Comparison of ENCODE assay signal across 33 cellular contexts in genomic region chr22:26304730-26305129, GRCh38.
"Had no signal": no experiment of that assay in that cellular context is flagged by ENCODE, and none has a peak within 500 bp of the region (broad histone marks: within the 10 kb centered on the region; RNA-seq: fewer than 3 reads in every experiment).

No MANE protein-coding gene starts in this region.

- H3K4me1 ChIP-seq: adrenal gland, body of pancreas, breast epithelium had no signal

- H3K4me3 ChIP-seq: adrenal gland, body of pancreas, breast epithelium had no signal

- ATAC-seq: activated CD8-positive, alpha-beta T cell treated with anti-CD3 and anti-CD28 coated beads for 36 hours; activated naive CD4-positive, alpha-beta T cell treated with anti-CD3 and anti-CD28 coated beads, Interleukin-2, amount 50 U/mL, for 72 hours; activated T-cell treated with anti-CD3 and anti-CD28 coated beads, Interleukin-2, amount 50 U/mL, for 4 hours; activated T-cell treated with anti-CD3 and anti-CD28 coated beads, Interleukin-2, amount 50 U/mL, for 72 hours; activated T-helper 17 cell treated with anti-CD3 and anti-CD28 coated beads, Interleukin-2, amount 50 U/mL, for 72 hours; body of pancreas had no signal

- H3K9me3 ChIP-seq: adrenal gland, body of pancreas, breast epithelium had no signal

- H3K27me3 ChIP-seq: body of pancreas, brain microvascular endothelial cell had no signal

- H3K36me3 ChIP-seq: adrenal gland, brain microvascular endothelial cell, breast epithelium had no signal

- FAIRE-seq: astrocyte, TTC549 had no signal

- DNase-seq: activated B cell treated with CpG ODN at 0.5 μM for 24 hours; activated CD4-positive, alpha-beta memory T cell treated with anti-CD3 and anti-CD28 coated beads for 36 hours; activated CD4-positive, alpha-beta T cell treated with anti-CD3 and anti-CD28 coated beads for 4 hours; activated CD4-positive, alpha-beta T cell treated with anti-CD3 and anti-CD28 coated beads, Interleukin-2, amount 10 ng/mL, durations not matched to agents 24 days and 14 days; activated CD4-positive, alpha-beta T cell treated with anti-CD3 and anti-CD28 coated beads, Interleukin-2, amount 50 U/mL, for 1 hour; activated CD4-positive, alpha-beta T cell treated with anti-CD3 and anti-CD28 coated beads, Interleukin-2, amount 50 U/mL, for 4 hours; activated CD4-positive, CD25-positive, alpha-beta regulatory T cell treated with anti-CD3 and anti-CD28 coated beads, Interleukin-2, amount 50 U/mL, for 72 hours; activated CD8-positive, alpha-beta memory T cell treated with anti-CD3 and anti-CD28 coated beads, Interleukin-2, amount 50 U/mL, for 4 hours; activated CD8-positive, alpha-beta T cell treated with anti-CD3 and anti-CD28 coated beads for 36 hours; activated effector memory CD4-positive, alpha-beta T cell treated with anti-CD3 and anti-CD28 coated beads, Interleukin-2, amount 50 U/mL, for 16 hours; activated gamma-delta T cell treated with Interleukin-2 at 50 U/mL for 16 hours; activated naive CD4-positive, alpha-beta T cell; activated naive CD4-positive, alpha-beta T cell treated with anti-CD3 and anti-CD28 coated beads for 36 hours; activated naive CD4-positive, alpha-beta T cell treated with anti-CD3 and anti-CD28 coated beads, Interleukin-2, amount 50 U/mL, for 16 hours; activated naive CD8-positive, alpha-beta T cell treated with anti-CD3 and anti-CD28 coated beads for 36 hours; activated T-cell treated with anti-CD3 and anti-CD28 coated beads for 4 hours; activated T-cell treated with anti-CD3 and anti-CD28 coated beads, Interleukin-2, amount 50 U/mL, for 1 hour; activated T-cell treated with anti-CD3 and anti-CD28 coated beads, Interleukin-2, amount 50 U/mL, for 4 hours; activated T-cell treated with anti-CD3 and anti-CD28 coated beads, Interleukin-2, amount 50 U/mL, for 72 hours; adrenal gland; amniotic stem cell; aorta; body of pancreas; brain microvascular endothelial cell; central memory CD4-positive, alpha-beta T cell; T-helper 2 cell; T-helper 9 cell had no signal

- H3K27ac ChIP-seq: adrenal gland, body of pancreas, brain microvascular endothelial cell, breast epithelium, VCaP had no signal
